24 cellular contexts compared by ENCODE assay signal in the genomic region with DNA sequence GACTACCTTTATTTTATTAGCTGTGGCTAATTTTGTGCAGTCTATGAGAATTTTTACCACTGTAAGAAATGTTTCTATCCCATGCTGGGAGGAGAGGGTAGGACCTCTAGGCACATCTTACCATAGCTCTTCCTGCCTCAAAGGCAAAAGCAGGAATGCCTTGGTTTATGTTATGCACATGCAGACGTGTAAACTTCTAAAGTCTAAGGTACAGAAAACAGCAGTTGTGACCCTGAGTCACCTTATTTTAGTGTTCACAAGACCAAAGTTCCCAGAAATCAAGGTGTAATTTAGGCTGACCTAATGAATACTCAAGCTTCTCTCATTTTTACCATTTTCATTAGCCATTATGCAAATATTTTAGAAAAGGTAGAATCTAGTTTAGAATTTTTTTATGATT. TPM values are rescaled to one million over a fixed set of nuclear protein-coding genes. Genes with fewer than 3 reads are reported as not detected.
DNase-seq lines count a peak whose midpoint lies in the region; ATAC-seq and TF ChIP-seq lines count a peak whose summit lies in the region.
"Had no signal": no experiment of that assay in that cellular context is flagged by ENCODE, and none has a peak within 500 bp of the region (broad histone marks: within the 10 kb centered on the region; RNA-seq: fewer than 3 reads in every experiment).

No MANE protein-coding gene starts in this region.

- intact Hi-C loops in OCI-LY7 (cut with micrococcal nuclease; ENCODE audit: unreplicated experiment): no loop called here

- H3K27me3 Mint-ChIP-seq in stimulated activated memory B cell treated with anti-CD40 and anti-IgM and Interleukin-4, amounts not matched to agents 10 μg/mL and 1 μg/mL and 100 μg/mL, for 72 hours: no peaks in the 10 kb centered on the region

- no peaks in the 10 kb centered on the region for H3K9me2 ChIP-seq in OCI-LY7 (ENCODE audit: insufficient read depth, low read length)

- H3K79me2 ChIP-seq in OCI-LY7 (ENCODE audit: insufficient read depth, low read depth, low read length): peaks cover 20% of the 10 kb centered on the region; the same call in 1 of the 2 replicates

- H4K20me1 ChIP-seq in OCI-LY7 (ENCODE audit: insufficient read depth, low read length): no peaks in the 10 kb centered on the region

- peaks cover 90% of the 10 kb centered on the region for H3K4me1 Mint-ChIP-seq in stimulated activated memory B cell treated with anti-CD40 and anti-IgM and Interleukin-4, amounts not matched to agents 10 μg/mL and 1 μg/mL and 100 μg/mL, for 72 hours
- H3K4me1 Mint-ChIP-seq: GM23338 had no signal

- no peak overlapping the region for H3K27ac ChIP-seq in OCI-LY7 (ENCODE audit: low read depth, low read length, poor library complexity, severe bottlenecking)
- H3K27ac ChIP-seq: 22Rv1, ovary, tibial nerve had no signal

- H3K36me3 Mint-ChIP-seq in stimulated activated memory B cell treated with anti-CD40 and anti-IgM and Interleukin-4, amounts not matched to agents 10 μg/mL and 1 μg/mL and 100 μg/mL, for 72 hours: peaks cover 36% of the 10 kb centered on the region

- H3K9me3 Mint-ChIP-seq in stimulated activated memory B cell treated with anti-CD40 and anti-IgM and Interleukin-4, amounts not matched to agents 10 μg/mL and 1 μg/mL and 100 μg/mL, for 72 hours: no peaks in the 10 kb centered on the region
- H3K9me3 Mint-ChIP-seq: GM23338, natural killer cell had no signal

- BruUV-seq in OCI-LY7 (replicated peaks; lab: Mats Ljungman, UMichigan): no TSS peak

- H3K36me3 ChIP-seq in OCI-LY7 (ENCODE audit: insufficient read depth, low read length): peaks cover 23% of the 10 kb centered on the region
- H3K36me3 ChIP-seq: ovary, tibial nerve had no signal

- peaks cover 91% of the 10 kb centered on the region for H3K4me1 ChIP-seq in OCI-LY7 (ENCODE audit: insufficient read depth, low read length, poor library complexity, severe bottlenecking)

- H3K4me3 Mint-ChIP-seq in stimulated activated memory B cell treated with anti-CD40 and anti-IgM and Interleukin-4, amounts not matched to agents 10 μg/mL and 1 μg/mL and 100 μg/mL, for 72 hours: no peak overlapping the region
- H3K4me3 Mint-ChIP-seq: GM23338, natural killer cell had no signal

- POLR2A ChIA-PET in OCI-LY7 (lab: Charles Lee): interaction anchor here (0.6 to 11.0 kb wide), 10 partner anchors 8 to 1226 kb away, joined by 3 to 185 read pairs (median 6); partner anchors contain the start of gene WIPF1

- peak; percentile 17 for DNase-seq in DMS53 (lab: John Stamatoyannopoulos, UW)
- no peak for DNase-seq in DMS53 treated with DMSO at 0.1 percent for 48 hours (lab: John Stamatoyannopoulos, UW; ENCODE audit: unreplicated experiment)
- no peak for DNase-seq in OCI-LY7 (ENCODE audit: low spot score)
- no peak for DNase-seq in left lobe of liver (ENCODE audit: low spot score)
- DNase-seq in hippocampal formation (lab: John Stamatoyannopoulos, UW): no peak
- DNase-seq in GM20000 (ENCODE audit: low spot score): no peak
- DNase-seq: activated CD4-positive, alpha-beta T cell treated with anti-CD3 and anti-CD28 coated beads for 48 hours; activated CD8-positive, alpha-beta memory T cell treated with anti-CD3 and anti-CD28 coated beads, Interleukin-2, amount 50 U/mL, for 4 hours; aorta; cerebellar nuclear complex; erythroblast; mammary epithelial cell; natural killer cell; NCI-H1694; NCI-H69; ovary; SIG-M5; stimulated activated naive CD4-positive, alpha-beta T cell; T-helper 1 cell had no signal

- no peak for TF ChIP-seq CTCF in OCI-LY7 (conservative IDR thresholded peaks at IDR 0.05; ENCODE audit: low read length)
- TF ChIP-seq CTCF in GM20000 (IDR thresholded peaks at IDR 0.05; ENCODE audit: extremely low read depth, missing control alignments): no peak

- H2AFZ ChIP-seq in OCI-LY7 (ENCODE audit: low read length): no peak overlapping the region
- H2AFZ ChIP-seq: GM23338 had no signal

- no peaks in the 10 kb centered on the region for H3K9me3 ChIP-seq in OCI-LY7 (ENCODE audit: low read length)
- H3K9me3 ChIP-seq: ovary, tibial nerve had no signal

- CTCF ChIA-PET in OCI-LY7 (lab: Charles Lee; ENCODE audit: unreplicated experiment): interaction anchor here (1.0 to 1.4 kb wide), 3 partner anchors 15 to 21 kb away, joined by 3 to 4 read pairs (median 3); no protein-coding TSS in a partner anchor

- H3K4me2 ChIP-seq in OCI-LY7 (ENCODE audit: low read length): peak overlapping the region; percentile 18; the same call in 1 of the 2 replicates
- H3K4me2 ChIP-seq: GM23338 had no signal

- H3K27ac Mint-ChIP-seq in stimulated activated memory B cell treated with anti-CD40 and anti-IgM and Interleukin-4, amounts not matched to agents 10 μg/mL and 1 μg/mL and 100 μg/mL, for 72 hours: peak overlapping the region; percentile 96
- H3K27ac Mint-ChIP-seq: GM23338 had no signal

- ATAC-seq in left lobe of liver (peak; percentile 48), GM21786 (IDR thresholded peaks at IDR 0.05; ENCODE audit: unreplicated experiment) (no peak)
- ATAC-seq in stimulated activated memory B cell treated with anti-CD40 and anti-IgM and Interleukin-4, amounts not matched to agents 10 μg/mL and 1 μg/mL and 100 μg/mL, for 72 hours: no peak
- ATAC-seq: GM23338, natural killer cell had no signal

- H3K4me3 ChIP-seq in OCI-LY7 (ENCODE audit: low read depth, low read length, poor library complexity, severe bottlenecking): no peak overlapping the region
- H3K4me3 ChIP-seq: GM23338, ovary, tibial nerve had no signal

RNA-seq across cellular contexts. Expression of gene WIPF1, which starts 15.4 kb away (rescaled TPM):
- total RNA-seq in OCI-LY7 (2014; rRNA removed; shearing (Covaris generic)): 22.7 and 27.1 TPM in 2 replicates
- total RNA-seq in OCI-LY7 (2022) (183 and 192 TPM in 2 replicates), left lobe of liver (6.3 TPM)
